ENCODE assay signal across 1 cellular context in the genomic region with DNA sequence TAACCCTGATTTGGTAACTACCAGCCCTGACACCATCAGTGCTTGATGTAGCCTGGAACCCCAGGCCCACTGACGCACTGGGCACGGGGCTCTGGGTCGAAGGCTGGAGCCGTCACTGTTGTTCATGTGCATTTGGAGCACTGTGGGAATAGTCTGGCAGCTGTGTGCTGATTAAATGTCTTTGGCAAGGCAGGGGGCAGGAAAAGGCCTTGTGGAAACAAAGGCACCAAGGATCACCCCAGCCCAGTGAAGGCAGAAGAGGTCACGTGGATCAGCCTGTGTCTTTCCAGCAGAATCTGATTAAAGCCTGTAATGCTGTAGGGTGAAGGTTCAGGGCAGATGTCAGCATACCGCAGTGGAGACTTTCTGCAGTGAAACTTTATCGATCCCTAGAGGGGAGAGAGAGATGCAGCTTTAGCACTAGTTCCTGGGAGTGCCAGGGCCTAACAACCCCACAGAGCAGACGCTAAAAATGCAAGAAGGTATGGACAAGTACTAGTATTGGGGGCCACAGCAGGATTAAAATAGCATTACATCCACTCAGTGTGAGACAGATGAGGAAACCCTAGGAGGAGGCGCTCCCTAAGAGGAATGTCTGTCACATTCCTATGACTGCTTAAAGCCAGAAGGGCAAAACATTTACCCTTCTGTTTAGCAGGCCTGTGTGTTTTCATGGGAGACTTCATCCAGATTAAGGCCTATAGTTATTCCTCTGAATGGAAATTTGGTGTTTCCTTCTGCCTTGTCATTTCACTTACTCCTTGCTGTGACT.
TF ChIP-seq lines count a peak whose summit lies in the region.

No MANE protein-coding gene starts in this region.

TF ChIP-seq in K562, 482 proteins besides CTCF, POLR2A, EP300 and RAD21:
- no peak for TF ChIP-seq PTRF (tag; IDR thresholded peaks at IDR 0.05)
- TF ChIP-seq, protein P1, sequence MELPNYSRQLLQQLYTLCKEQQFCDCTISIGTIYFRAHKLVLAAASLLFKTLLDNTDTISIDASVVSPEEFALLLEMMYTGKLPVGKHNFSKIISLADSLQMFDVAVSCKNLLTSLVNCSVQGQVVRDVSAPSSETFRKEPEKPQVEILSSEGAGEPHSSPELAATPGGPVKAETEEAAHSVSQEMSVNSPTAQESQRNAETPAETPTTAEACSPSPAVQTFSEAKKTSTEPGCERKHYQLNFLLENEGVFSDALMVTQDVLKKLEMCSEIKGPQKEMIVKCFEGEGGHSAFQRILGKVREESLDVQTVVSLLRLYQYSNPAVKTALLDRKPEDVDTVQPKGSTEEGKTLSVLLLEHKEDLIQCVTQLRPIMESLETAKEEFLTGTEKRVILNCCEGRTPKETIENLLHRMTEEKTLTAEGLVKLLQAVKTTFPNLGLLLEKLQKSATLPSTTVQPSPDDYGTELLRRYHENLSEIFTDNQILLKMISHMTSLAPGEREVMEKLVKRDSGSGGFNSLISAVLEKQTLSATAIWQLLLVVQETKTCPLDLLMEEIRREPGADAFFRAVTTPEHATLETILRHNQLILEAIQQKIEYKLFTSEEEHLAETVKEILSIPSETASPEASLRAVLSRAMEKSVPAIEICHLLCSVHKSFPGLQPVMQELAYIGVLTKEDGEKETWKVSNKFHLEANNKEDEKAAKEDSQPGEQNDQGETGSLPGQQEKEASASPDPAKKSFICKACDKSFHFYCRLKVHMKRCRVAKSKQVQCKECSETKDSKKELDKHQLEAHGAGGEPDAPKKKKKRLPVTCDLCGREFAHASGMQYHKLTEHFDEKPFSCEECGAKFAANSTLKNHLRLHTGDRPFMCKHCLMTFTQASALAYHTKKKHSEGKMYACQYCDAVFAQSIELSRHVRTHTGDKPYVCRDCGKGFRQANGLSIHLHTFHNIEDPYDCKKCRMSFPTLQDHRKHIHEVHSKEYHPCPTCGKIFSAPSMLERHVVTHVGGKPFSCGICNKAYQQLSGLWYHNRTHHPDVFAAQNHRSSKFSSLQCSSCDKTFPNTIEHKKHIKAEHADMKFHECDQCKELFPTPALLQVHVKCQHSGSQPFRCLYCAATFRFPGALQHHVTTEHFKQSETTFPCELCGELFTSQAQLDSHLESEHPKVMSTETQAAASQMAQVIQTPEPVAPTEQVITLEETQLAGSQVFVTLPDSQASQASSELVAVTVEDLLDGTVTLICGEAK (IDR thresholded peaks at IDR 0.05), result peak; percentile 73
- TF ChIP-seq, protein P1 (CRISPR knock-in tag; IDR thresholded peaks at IDR 0.05), result no peak
- no peak for TF ChIP-seq ZFP36 (IDR thresholded peaks at IDR 0.05; ENCODE audit: low read depth, low read length, partially characterized antibody)
- no peak for TF ChIP-seq NFE2L1 (tag; IDR thresholded peaks at IDR 0.05; ENCODE audit: borderline replicate concordance, low read depth)
TF ChIP-seq in K562: peak in this region for 1.
